ENCODE assay signal across 13 cellular contexts in the genomic region with DNA sequence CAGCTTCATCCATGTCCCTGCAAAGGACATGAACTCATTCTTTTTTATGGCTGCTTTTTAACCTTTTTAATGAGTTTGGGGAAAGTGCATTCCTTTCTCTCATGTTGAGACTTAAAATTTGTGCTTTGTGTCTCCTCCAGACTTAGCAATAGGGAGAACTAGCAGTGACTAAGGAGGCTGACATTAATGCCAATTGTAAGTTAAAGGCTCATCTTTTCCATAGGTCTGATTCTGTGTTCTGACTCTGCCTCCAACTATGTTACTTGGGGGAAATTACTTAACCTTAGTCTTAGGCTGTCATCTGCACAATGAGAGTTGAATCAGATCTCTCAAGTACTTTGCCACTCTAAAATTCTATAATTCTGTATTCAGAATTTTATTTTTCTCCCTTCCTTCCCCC. TPM values are rescaled to one million over a fixed set of nuclear protein-coding genes. Genes with fewer than 3 reads are reported as not detected.
DNase-seq lines count a peak whose midpoint lies in the region; ATAC-seq, FAIRE-seq and TF ChIP-seq lines count a peak whose summit lies in the region.
"Had no signal": no experiment of that assay in that cellular context is flagged by ENCODE, and none has a peak within 500 bp of the region (broad histone marks: within the 10 kb centered on the region; RNA-seq: fewer than 3 reads in every experiment).

No MANE protein-coding gene starts in this region.

- H3K4me3 ChIP-seq in adrenal gland = no peak overlapping the region

- DNase-seq in AG20443 (ENCODE audit: low spot score) (peak; percentile 49), GM12891 (ENCODE audit: insufficient read length, low spot score) (no peak), amniotic stem cell (lab: John Stamatoyannopoulos, UW) (peak; percentile 87), memory B cell (ENCODE audit: low spot score in 2 of 2) (no peak), adrenal gland (no peak)
- DNase-seq: CD8-positive, alpha-beta memory T cell; NCI-H2171 treated with DMSO at 0.1 percent for 48 hours; SHP77 treated with DMSO at 0.1 percent for 48 hours; stimulated activated naive CD4-positive, alpha-beta T cell had no signal

- TF ChIP-seq CTCF in adrenal gland (IDR thresholded peaks at IDR 0.05) = no peak

- H3K36me3 ChIP-seq in adrenal gland (replicated peaks in 1 of 2) = peaks cover 0 to 3% of the 10 kb centered on the region in 2 donors

- peak overlapping the region; percentile 59 for H3K27ac Mint-ChIP-seq in memory B cell
- H3K27ac Mint-ChIP-seq: natural killer cell treated with Interleukin-12 subunit alpha and Interleukin-12 subunit beta and Interleukin-15 and Interleukin-18, amount 100 ng/mL, for 72 hours had no signal

- no peak overlapping the region for H3K27ac ChIP-seq in adrenal gland

- ATAC-seq in memory B cell (ENCODE audit: low read depth) = no peak
- ATAC-seq in GM18505 (IDR thresholded peaks at IDR 0.05; ENCODE audit: unreplicated experiment) = no peak
- no peak for ATAC-seq in GM21723 (IDR thresholded peaks at IDR 0.05; ENCODE audit: unreplicated experiment)
- ATAC-seq: left lobe of liver; natural killer cell treated with Interleukin-12 subunit alpha and Interleukin-12 subunit beta and Interleukin-15 and Interleukin-18, amount 100 ng/mL, for 72 hours had no signal

- no peaks in the 10 kb centered on the region for H3K27me3 ChIP-seq in adrenal gland

- no peaks in the 10 kb centered on the region for H3K4me1 ChIP-seq in adrenal gland (replicated peaks in 1 of 2)

- intact Hi-C loops in adrenal gland (cut with DNase I) = no loop called here

- FAIRE-seq in GM12891 (lab: Jason Lieb, UNC) = peak; percentile 65

- H3K27me3 Mint-ChIP-seq in memory B cell = no peaks in the 10 kb centered on the region
- H3K27me3 Mint-ChIP-seq: CD8-positive, alpha-beta memory T cell; natural killer cell treated with Interleukin-12 subunit alpha and Interleukin-12 subunit beta and Interleukin-15 and Interleukin-18, amount 100 ng/mL, for 72 hours had no signal

- peaks cover 5% of the 10 kb centered on the region for H3K4me1 Mint-ChIP-seq in memory B cell

- TF ChIP-seq POLR2A in GM12891 (IDR thresholded peaks at IDR 0.05; ENCODE audit: low read depth, low read length) (no peak), GM18505 (IDR thresholded peaks at IDR 0.05; ENCODE audit: borderline replicate concordance, extremely low read depth, insufficient read depth, insufficient read length) (no peak), adrenal gland (IDR thresholded peaks at IDR 0.05) (no peak)

- H3K36me3 Mint-ChIP-seq in memory B cell = peaks cover 5% of the 10 kb centered on the region
- H3K36me3 Mint-ChIP-seq: natural killer cell treated with Interleukin-12 subunit alpha and Interleukin-12 subunit beta and Interleukin-15 and Interleukin-18, amount 100 ng/mL, for 72 hours had no signal

- H3K9me3 Mint-ChIP-seq in memory B cell = no peaks in the 10 kb centered on the region
- H3K9me3 Mint-ChIP-seq: CD8-positive, alpha-beta memory T cell; natural killer cell treated with Interleukin-12 subunit alpha and Interleukin-12 subunit beta and Interleukin-15 and Interleukin-18, amount 100 ng/mL, for 72 hours had no signal

- no peak overlapping the region for H3K4me3 Mint-ChIP-seq in memory B cell
- H3K4me3 Mint-ChIP-seq: CD8-positive, alpha-beta memory T cell; natural killer cell treated with Interleukin-12 subunit alpha and Interleukin-12 subunit beta and Interleukin-15 and Interleukin-18, amount 100 ng/mL, for 72 hours had no signal

- no peaks in the 10 kb centered on the region for H3K9me3 ChIP-seq in adrenal gland (replicated peaks in 1 of 3)

TF ChIP-seq in GM12891, 5 proteins besides CTCF, POLR2A, EP300 and RAD21:
- TF ChIP-seq TAF1 (IDR thresholded peaks at IDR 0.05; ENCODE audit: low read depth, low read length) (no peak), POLR2AphosphoS5 (IDR thresholded peaks at IDR 0.05; ENCODE audit: low read depth, low read length) (no peak), SPI1 (IDR thresholded peaks at IDR 0.05; ENCODE audit: low read depth, low read length) (no peak), POU2F2 (IDR thresholded peaks at IDR 0.05; ENCODE audit: low read depth, low read length) (no peak), PAX5 (IDR thresholded peaks at IDR 0.05; ENCODE audit: insufficient read depth, low read length, severe bottlenecking) (no peak)

RNA-seq across cellular contexts. Expression of a gene that starts 17.5 kb away (rescaled TPM):
- 5.9 TPM for polyA plus RNA-seq in GM12891 (2012; ENCODE audit: low read depth, missing spikeins)
- total RNA-seq in adrenal gland = 10 to 100 TPM; 12.6 to 27.4 (median 14.5) TPM
- 10 to 100 TPM in 2 of 3 donors, 1 to 10 TPM in 1; 9.0 to 13.7 (median 10.4) TPM for polyA plus RNA-seq in adrenal gland

RNA-seq across cellular contexts. Expression of a gene that starts 58.6 kb away (rescaled TPM):
- polyA plus RNA-seq in GM12891 (2012; ENCODE audit: low read depth, missing spikeins) = 3.2 TPM
- total RNA-seq in adrenal gland = 10 to 100 TPM; 13.4 to 52.1 (median 29.2) TPM
- 10 to 100 TPM in 2 of 3 donors, 1 to 10 TPM in 1; 6.4 to 15.0 (median 11.9) TPM for polyA plus RNA-seq in adrenal gland

Comparison
In these comparisons a context has a peak if more than half of its experiments do, and no peak if none do; other contexts are left out.
1. DNase-seq: peak in AG20443 (single experiment) and amniotic stem cell (single experiment); none in GM12891 (single experiment), memory B cell (0 of 2) and adrenal gland (0 of 7).